ENCODE assay signal across 8 cellular contexts in the genomic region with DNA sequence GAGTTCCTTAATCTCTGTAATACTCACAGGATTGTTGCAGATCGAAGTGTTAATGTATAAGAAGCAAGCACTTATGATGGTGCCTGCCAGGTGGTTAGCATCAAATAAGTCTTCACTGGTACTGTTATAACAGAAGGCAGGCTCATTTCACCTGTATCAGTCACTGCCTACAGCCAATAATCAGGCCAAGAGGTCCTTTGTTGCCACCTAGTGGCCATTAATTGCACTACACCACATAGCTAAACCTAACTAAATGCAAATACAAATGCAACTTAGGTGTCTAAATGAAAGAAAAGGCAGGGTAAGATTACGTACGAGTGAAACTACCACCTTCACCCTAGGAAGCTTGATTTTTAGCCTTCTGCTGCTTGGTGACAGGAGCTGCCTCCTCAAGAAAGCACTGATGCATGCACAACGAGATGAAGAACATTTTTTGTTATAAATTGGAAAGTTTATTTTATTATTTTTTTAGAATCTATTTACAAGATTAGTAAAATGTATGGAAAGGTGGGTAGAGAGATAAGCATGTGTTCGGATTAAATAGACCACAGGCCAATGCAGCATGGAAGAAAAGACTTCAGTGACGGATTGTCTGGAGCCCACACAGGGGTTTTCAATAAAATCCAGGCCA.
A peak's percentile ranks its signal among the peaks of the same experiment; 100 is the strongest.
DNase-seq lines count a peak whose midpoint lies in the region; ATAC-seq and TF ChIP-seq lines count a peak whose summit lies in the region.

No MANE protein-coding gene starts in this region.

- no peak overlapping the region for H3K27ac ChIP-seq in naive thymus-derived CD4-positive, alpha-beta T cell (ENCODE audit: low read depth, low read length)
- H3K27ac ChIP-seq in upper lobe of right lung = no peak overlapping the region

- H3K9me3 Mint-ChIP-seq in naive thymus-derived CD4-positive, alpha-beta T cell = no peaks in the 10 kb centered on the region

- peak; percentile 88 for ATAC-seq in HG03342 (IDR thresholded peaks at IDR 0.05; ENCODE audit: unreplicated experiment)
- ATAC-seq in naive thymus-derived CD4-positive, alpha-beta T cell = peak; percentile 62
- ATAC-seq in upper lobe of right lung = peak; percentile 90

- TF ChIP-seq CTCF in epithelial cell of proximal tubule (conservative IDR thresholded peaks at IDR 0.05; ENCODE audit: low read depth, low read length) (peak; percentile 84), upper lobe of right lung (IDR thresholded peaks at IDR 0.05) (peak; percentile 97)

- intact Hi-C loops in naive thymus-derived CD4-positive, alpha-beta T cell (cut with micrococcal nuclease) = loop anchor here in 1 of 2 donors (1.0 kb wide), 1 partner anchor 595 kb away; no protein-coding TSS in a partner anchor
- intact Hi-C loops in upper lobe of right lung (cut with DNase I) = no loop called here

- H3K27me3 ChIP-seq in naive thymus-derived CD4-positive, alpha-beta T cell (ENCODE audit: control insufficient read depth in 2 of 2, insufficient read depth in 2 of 2, low read length in 2 of 2) = no peaks in the 10 kb centered on the region
- no peaks in the 10 kb centered on the region for H3K27me3 ChIP-seq in upper lobe of right lung

- H3K4me1 Mint-ChIP-seq in naive thymus-derived CD4-positive, alpha-beta T cell = no peaks in the 10 kb centered on the region

- H3K4me3 Mint-ChIP-seq in naive thymus-derived CD4-positive, alpha-beta T cell = no peak overlapping the region

- CTCF ChIA-PET in naive thymus-derived CD4-positive, alpha-beta T cell (lab: Charles Lee) = interaction anchor here (0.7 to 1.7 kb wide), 6 partner anchors 9 to 597 kb away, joined by 3 to 6 read pairs (median 4); no protein-coding TSS in a partner anchor

- H3K4me3 ChIP-seq in epithelial cell of proximal tubule (ENCODE audit: low read depth, low read length) (no peak overlapping the region), upper lobe of right lung (no peak overlapping the region)
- no peak overlapping the region for H3K4me3 ChIP-seq in naive thymus-derived CD4-positive, alpha-beta T cell (ENCODE audit: low read length)

- in situ Hi-C loops in Caki2 (cut with HindIII; ENCODE audit: low pct_unique_long_range_greater_than_20kb, low sequenced_read_pairs) = no loop called here

- POLR2A ChIA-PET in naive thymus-derived CD4-positive, alpha-beta T cell (lab: Charles Lee) = no interaction called here

- H3K27me3 Mint-ChIP-seq in naive thymus-derived CD4-positive, alpha-beta T cell = peaks cover 0 to 7% (median 6%) of the 10 kb centered on the region in 5 donors

- H3K4me1 ChIP-seq in naive thymus-derived CD4-positive, alpha-beta T cell (ENCODE audit: control insufficient read depth in 2 of 2, insufficient read depth in 2 of 2, low read length in 2 of 2) = no peaks in the 10 kb centered on the region
- H3K4me1 ChIP-seq in upper lobe of right lung = no peaks in the 10 kb centered on the region

- H3K36me3 ChIP-seq in naive thymus-derived CD4-positive, alpha-beta T cell (ENCODE audit: control insufficient read depth in 2 of 3, insufficient read depth in 3 of 3, low read length in 3 of 3) = no peaks in the 10 kb centered on the region
- H3K36me3 ChIP-seq in upper lobe of right lung = no peaks in the 10 kb centered on the region

- H3K9me3 ChIP-seq in naive thymus-derived CD4-positive, alpha-beta T cell (ENCODE audit: control insufficient read depth in 2 of 3, low read length in 3 of 3) = no peaks in the 10 kb centered on the region
- no peaks in the 10 kb centered on the region for H3K9me3 ChIP-seq in upper lobe of right lung

- no peaks in the 10 kb centered on the region for H3K36me3 Mint-ChIP-seq in naive thymus-derived CD4-positive, alpha-beta T cell

- DNase-seq in Caki2 (ENCODE audit: low read depth) = peak; percentile 31
- DNase-seq in GM19240 (ENCODE audit: insufficient read length, low spot score) = peak; percentile 50
- peak; percentile 62 for DNase-seq in NCI-H2196 treated with DMSO at 0.1 percent for 48 hours (lab: John Stamatoyannopoulos, UW; ENCODE audit: unreplicated experiment)
- DNase-seq in activated CD4-positive, alpha-beta T cell treated with anti-CD3 and anti-CD28 coated beads for 48 hours = peak; percentile 58
- peak; percentile 19 for DNase-seq in epithelial cell of proximal tubule (ENCODE audit: low read depth)
- peak in 7 of 9 donors; percentile 4 to 37 (median 27) for DNase-seq in naive thymus-derived CD4-positive, alpha-beta T cell
- DNase-seq in upper lobe of right lung = no peak

- no peak overlapping the region for H3K27ac Mint-ChIP-seq in naive thymus-derived CD4-positive, alpha-beta T cell
